ENCODE assay signal across 18 cellular contexts in the genomic region with DNA sequence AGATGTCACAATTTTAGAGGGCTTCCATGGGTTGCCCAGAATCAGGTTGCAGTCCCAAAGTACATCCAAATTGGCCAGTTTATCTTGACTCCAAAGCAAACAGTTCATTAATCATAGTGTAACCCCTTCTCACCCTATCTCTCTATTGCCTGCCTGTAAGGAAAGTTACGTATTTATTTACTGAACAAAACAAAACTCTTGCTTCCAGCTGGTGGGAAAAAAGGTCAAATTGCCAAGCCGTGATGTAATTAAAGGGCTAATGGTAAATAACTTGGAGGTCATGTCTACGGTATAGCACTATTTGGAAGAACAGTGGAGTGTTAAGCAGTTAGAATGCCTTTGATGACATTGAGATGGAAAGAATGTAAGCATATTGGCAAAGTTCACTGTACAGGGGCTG.
"Had no signal": no experiment of that assay in that cellular context is flagged by ENCODE, and none has a peak within 500 bp of the region (broad histone marks: within the 10 kb centered on the region; RNA-seq: fewer than 3 reads in every experiment).

No MANE protein-coding gene starts in this region.

- H3K36me3 Mint-ChIP-seq: activated CD4-positive, alpha-beta memory T cell treated with anti-CD3 and anti-CD28 coated beads for 36 hours; activated CD8-positive, alpha-beta memory T cell treated with anti-CD3 and anti-CD28 coated beads, Interleukin-2, amount 10 ng/mL, durations not matched to agents 7 days and 5 days; activated naive CD4-positive, alpha-beta T cell treated with anti-CD3 and anti-CD28 coated beads, Interleukin-2, amount 50 U/mL, for 72 hours; brain had no signal

- H3K27me3 Mint-ChIP-seq: activated CD4-positive, alpha-beta T cell treated with anti-CD3 and anti-CD28 coated beads for 36 hours; activated CD8-positive, alpha-beta memory T cell treated with anti-CD3 and anti-CD28 coated beads, Interleukin-2, amount 10 ng/mL, durations not matched to agents 7 days and 5 days; brain had no signal

- H3K4me1 Mint-ChIP-seq: activated CD4-positive, alpha-beta T cell treated with anti-CD3 and anti-CD28 coated beads for 36 hours; activated CD8-positive, alpha-beta memory T cell treated with anti-CD3 and anti-CD28 coated beads, Interleukin-2, amount 10 ng/mL, durations not matched to agents 7 days and 5 days had no signal

- H3K27ac Mint-ChIP-seq: activated CD4-positive, alpha-beta memory T cell treated with anti-CD3 and anti-CD28 coated beads for 36 hours; activated CD4-positive, alpha-beta T cell treated with anti-CD3 and anti-CD28 coated beads for 36 hours; activated CD8-positive, alpha-beta memory T cell treated with anti-CD3 and anti-CD28 coated beads, Interleukin-2, amount 10 ng/mL, durations not matched to agents 7 days and 5 days; activated naive CD4-positive, alpha-beta T cell treated with anti-CD3 and anti-CD28 coated beads, Interleukin-2, amount 50 U/mL, for 72 hours; effector memory CD8-positive, alpha-beta T cell; T-helper 1 cell treated with Interleukin-12 subunit alpha and Interleukin-12 subunit beta and Interleukin-4 antibody, amounts not matched to agents 30 μg/mL and 1 μg/mL, for 36 hours had no signal

- ATAC-seq: activated CD4-positive, alpha-beta T cell treated with anti-CD3 and anti-CD28 coated beads for 36 hours; activated CD8-positive, alpha-beta memory T cell treated with anti-CD3 and anti-CD28 coated beads, Interleukin-2, amount 10 ng/mL, durations not matched to agents 7 days and 5 days; activated naive CD4-positive, alpha-beta T cell treated with anti-CD3 and anti-CD28 coated beads, Interleukin-2, amount 50 U/mL, for 72 hours; effector memory CD8-positive, alpha-beta T cell; gastroesophageal sphincter; heart right ventricle; left cardiac atrium; stimulated activated naive CD8-positive, alpha-beta T cell treated with anti-CD3 and anti-CD28 coated beads, Interleukin-15, Interleukin-2, amounts not matched to agents 100 U/mL and 50 U/mL, for 24 hours had no signal

- DNase-seq: activated CD4-positive, alpha-beta memory T cell treated with anti-CD3 and anti-CD28 coated beads for 36 hours; activated CD4-positive, alpha-beta T cell treated with anti-CD3 and anti-CD28 coated beads for 36 hours; activated CD8-positive, alpha-beta memory T cell treated with anti-CD3 and anti-CD28 coated beads, Interleukin-2, amount 10 ng/mL, durations not matched to agents 7 days and 5 days; activated T-cell treated with anti-CD3 and anti-CD28 coated beads, Interleukin-2, amount 50 U/mL, for 1 hour; central memory CD4-positive, alpha-beta T cell; effector memory CD8-positive, alpha-beta T cell; heart right ventricle; left cardiac atrium; midbrain; retina; stimulated activated CD4-positive, alpha-beta T cell treated with anti-CD3 and anti-CD28 coated beads, Interleukin-4, amount 100 ng/mL, for 24 hours; stimulated activated CD8-positive, alpha-beta memory T cell treated with anti-CD3 and anti-CD28 coated beads, Interleukin-4, amount 100 ng/mL, for 48 hours; stimulated activated naive CD8-positive, alpha-beta T cell treated with anti-CD3 and anti-CD28 coated beads, Interleukin-15, Interleukin-2, amounts not matched to agents 100 U/mL and 50 U/mL, for 24 hours; transverse colon had no signal

- H3K4me3 Mint-ChIP-seq: activated CD4-positive, alpha-beta memory T cell treated with anti-CD3 and anti-CD28 coated beads for 36 hours; activated CD4-positive, alpha-beta T cell treated with anti-CD3 and anti-CD28 coated beads for 36 hours; activated CD8-positive, alpha-beta memory T cell treated with anti-CD3 and anti-CD28 coated beads, Interleukin-2, amount 10 ng/mL, durations not matched to agents 7 days and 5 days; brain; effector memory CD8-positive, alpha-beta T cell; T-helper 1 cell treated with Interleukin-12 subunit alpha and Interleukin-12 subunit beta and Interleukin-4 antibody, amounts not matched to agents 30 μg/mL and 1 μg/mL, for 36 hours had no signal

- H3K9me3 Mint-ChIP-seq: activated CD4-positive, alpha-beta memory T cell treated with anti-CD3 and anti-CD28 coated beads for 36 hours; activated naive CD4-positive, alpha-beta T cell treated with anti-CD3 and anti-CD28 coated beads, Interleukin-2, amount 50 U/mL, for 72 hours; effector memory CD8-positive, alpha-beta T cell; T-helper 1 cell treated with Interleukin-12 subunit alpha and Interleukin-12 subunit beta and Interleukin-4 antibody, amounts not matched to agents 30 μg/mL and 1 μg/mL, for 36 hours had no signal
